Comparison of ENCODE assay signal across 8 cellular contexts in the genomic region with DNA sequence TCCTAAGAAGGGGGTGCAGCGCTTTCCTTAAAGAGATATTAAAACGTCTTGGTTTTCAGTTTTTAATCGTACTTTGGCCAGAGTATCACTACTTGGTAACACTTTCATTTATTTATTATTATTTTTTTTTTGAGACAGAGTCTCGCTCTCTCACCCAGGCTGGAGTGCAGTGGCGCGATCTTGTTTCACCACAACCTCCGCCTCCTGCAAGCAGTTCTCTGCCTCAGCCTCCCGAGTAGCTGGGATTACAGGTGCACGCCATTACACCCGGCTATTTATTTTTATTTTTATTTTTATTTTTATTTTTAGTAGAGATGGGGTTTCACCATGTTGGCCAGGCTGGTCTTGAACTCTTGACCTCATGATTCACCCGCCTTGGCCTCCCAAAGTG.
DNase-seq lines count a peak whose midpoint lies in the region; ATAC-seq and TF ChIP-seq lines count a peak whose summit lies in the region.
"Not testable (repeated sequence)": the region's sequence is repeated elsewhere in the genome, so short reads cannot be mapped to it uniquely, and the experiment has no call there.

No MANE protein-coding gene starts in this region.

- not testable (repeated sequence) for TF ChIP-seq POLR2A in testis (IDR thresholded peaks at IDR 0.05)

- not testable (repeated sequence) for H3K9me3 Mint-ChIP-seq in CD4-positive, alpha-beta memory T cell; WTC11; MCF 10A (ENCODE audit: unreplicated experiment); neural crest cell

- DNase-seq in CD4-positive, alpha-beta memory T cell; WTC11 (ENCODE audit: low spot score); MCF 10A (ENCODE audit: unreplicated experiment); heart right ventricle; neural crest cell (ENCODE audit: low read depth, low spot score); testis: not testable (repeated sequence)

- not testable (repeated sequence) for H3K27me3 Mint-ChIP-seq in CD4-positive, alpha-beta memory T cell; WTC11 (ENCODE audit: low read depth); MCF 10A (ENCODE audit: insufficient read depth, unreplicated experiment); neural crest cell (ENCODE audit: low read depth)

- POLR2A ChIA-PET in CD4-positive, alpha-beta memory T cell (lab: Charles Lee; ENCODE audit: partially characterized antibody) = interaction anchor here (0.6 to 2.9 kb wide), 6 partner anchors 21 to 248 kb away, joined by 3 to 9 read pairs (median 3); a partner anchor contains a TSS
- POLR2A ChIA-PET in WTC11 (lab: Charles Lee) = not testable (repeated sequence)
- POLR2A ChIA-PET in MCF 10A (lab: Yijun Ruan, JAX) = interaction anchor here (0.6 to 2.0 kb wide), 5 partner anchors 141 to 522 kb away, joined by 3 to 10 read pairs (median 3); no protein-coding TSS in a partner anchor

- CTCF ChIA-PET in CD4-positive, alpha-beta memory T cell (lab: Charles Lee; ENCODE audit: partially characterized antibody) = interaction anchor here (0.7 to 4.9 kb wide), 35 partner anchors 8 to 523 kb away, joined by 3 to 86 read pairs (median 4); a partner anchor contains a TSS
- CTCF ChIA-PET in WTC11 (lab: Charles Lee) (interaction anchor here (0.6 to 4.0 kb wide), 16 partner anchors 11 to 469 kb away, joined by 3 to 19 read pairs (median 3); a partner anchor contains a TSS), MCF 10A (lab: Yijun Ruan, JAX) (interaction anchor here (0.6 to 6.3 kb wide), 51 partner anchors 10 to 1246 kb away, joined by 3 to 118 read pairs (median 4); a partner anchor contains a TSS)

- not testable (repeated sequence) for BruUV-seq in MCF 10A (replicated peaks; lab: Mats Ljungman, UMichigan)

- not testable (repeated sequence) for H3K9me3 ChIP-seq in CD4-positive, alpha-beta memory T cell (ENCODE audit: control insufficient read depth in 1 of 2, low read length in 2 of 2); HUES48 (ENCODE audit: control insufficient read depth, insufficient read depth, low read length); heart right ventricle; testis

- peak overlapping the region; percentile 84 to 89 (median 84) for H3K4me3 Mint-ChIP-seq in CD4-positive, alpha-beta memory T cell
- H3K4me3 Mint-ChIP-seq in WTC11 (peak overlapping the region; percentile 59), MCF 10A (ENCODE audit: unreplicated experiment) (peak overlapping the region; percentile 40), neural crest cell (peak overlapping the region; percentile 48)

- H3K36me3 Mint-ChIP-seq in CD4-positive, alpha-beta memory T cell; WTC11; MCF 10A (ENCODE audit: insufficient read depth, unreplicated experiment); neural crest cell (ENCODE audit: low read depth): not testable (repeated sequence)

- not testable (repeated sequence) for H3K9ac ChIP-seq in HUES48 (ENCODE audit: low read depth, low read length)

- 48 to 55% methylated on average over 11 of the region's 11 CpGs for WGBS in heart right ventricle, 2 donors
- WGBS in testis, 2 donors = 28 to 34% methylated on average over 11 of the region's 11 CpGs

- intact Hi-C loops in CD4-positive, alpha-beta memory T cell (cut with micrococcal nuclease) = loop anchor here (2.0 kb wide), 1 partner anchor 510 kb away; a partner anchor contains a TSS
- intact Hi-C loops in MCF 10A (cut with micrococcal nuclease) (loop anchor here (10.0 kb wide), 2 partner anchors 600 to 1410 kb away; no protein-coding TSS in a partner anchor), heart right ventricle (cut with DNase I) (loop anchor here in 5 of 10 donors (2.0 to 10.0 kb wide), 3 partner anchors 196 to 470 kb away; no protein-coding TSS in a partner anchor)
- intact Hi-C loops in testis (cut with DNase I; ENCODE audit: low total_unique reads) = not testable (repeated sequence)

- H3K4me1 ChIP-seq in CD4-positive, alpha-beta memory T cell (ENCODE audit: insufficient read depth, low read length); HUES48 (ENCODE audit: control insufficient read depth, insufficient read depth, low read length); testis: not testable (repeated sequence)
- peaks cover 0 to 10% (median 0%) of the 10 kb centered on the region in 9 donors for H3K4me1 ChIP-seq in heart right ventricle

- H3K4me1 Mint-ChIP-seq in CD4-positive, alpha-beta memory T cell; WTC11; MCF 10A (ENCODE audit: insufficient read depth, unreplicated experiment); neural crest cell: not testable (repeated sequence)

- ATAC-seq in GM21717 (IDR thresholded peaks at IDR 0.05; ENCODE audit: unreplicated experiment) = peak; percentile 21
- ATAC-seq in WTC11, heart right ventricle: not testable (repeated sequence)

- H3K4me3 ChIP-seq in CD4-positive, alpha-beta memory T cell (ENCODE audit: low read length in 2 of 2) = peak overlapping the region; percentile 51 to 67
- H3K4me3 ChIP-seq in HUES48 (ENCODE audit: low read depth, low read length) (peak overlapping the region; percentile 57), heart right ventricle (peak overlapping the region in 9 of 10 donors; percentile 21 to 60 (median 51)), testis (peak overlapping the region; percentile 17 to 19)

- H3K27ac ChIP-seq in CD4-positive, alpha-beta memory T cell (ENCODE audit: low read depth, low read length) = peak overlapping the region; percentile 60
- not testable (repeated sequence) for H3K27ac ChIP-seq in HUES48 (ENCODE audit: low read depth, low read length); testis
- H3K27ac ChIP-seq in heart right ventricle = peak overlapping the region in 4 of 10 donors; percentile 33 to 89 (median 46)

- not testable (repeated sequence) for H3K27me3 ChIP-seq in CD4-positive, alpha-beta memory T cell (ENCODE audit: insufficient read depth, low read length); HUES48 (ENCODE audit: control insufficient read depth, insufficient read depth, low read length); heart right ventricle; testis

- H3K27ac Mint-ChIP-seq in CD4-positive, alpha-beta memory T cell = peak overlapping the region; percentile 68 to 91 (median 86)
- not testable (repeated sequence) for H3K27ac Mint-ChIP-seq in WTC11; MCF 10A (ENCODE audit: low read depth, unreplicated experiment)
- H3K27ac Mint-ChIP-seq in neural crest cell (ENCODE audit: unreplicated experiment) = peak overlapping the region; percentile 90

- not testable (repeated sequence) for TF ChIP-seq CTCF in WTC11 (IDR thresholded peaks at IDR 0.05); MCF 10A (IDR thresholded peaks at IDR 0.05; ENCODE audit: unreplicated experiment); heart right ventricle (IDR thresholded peaks at IDR 0.05); neural crest cell (conservative IDR thresholded peaks at IDR 0.05); testis (IDR thresholded peaks at IDR 0.05)

- H3K36me3 ChIP-seq in CD4-positive, alpha-beta memory T cell (ENCODE audit: insufficient read depth, low read length); HUES48 (ENCODE audit: control insufficient read depth, insufficient read depth, low read length); heart right ventricle; testis (ENCODE audit: low read depth, missing control alignments): not testable (repeated sequence)
